Comparison of ENCODE assay signal across 35 cellular contexts in the genomic region with DNA sequence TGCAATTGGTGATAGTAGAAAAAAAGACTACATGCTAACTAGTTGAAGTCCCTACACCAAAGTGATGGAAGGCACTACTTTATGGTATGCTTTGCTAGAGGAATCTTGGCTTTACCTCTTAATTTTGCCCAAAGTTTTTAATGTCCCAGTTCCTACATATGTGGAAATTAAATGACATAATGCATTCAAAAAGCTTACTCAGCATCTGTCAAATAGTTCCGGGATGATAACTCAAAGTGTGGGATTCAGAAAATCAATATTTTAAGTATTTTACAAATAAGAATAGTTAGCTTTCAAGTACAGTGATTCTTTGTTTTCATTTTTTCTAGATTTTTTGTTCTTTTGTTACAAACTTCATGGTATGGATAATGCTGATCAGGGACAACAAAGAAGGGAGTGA.
"Had no signal": no experiment of that assay in that cellular context is flagged by ENCODE, and none has a peak within 500 bp of the region (broad histone marks: within the 10 kb centered on the region; RNA-seq: fewer than 3 reads in every experiment).

No MANE protein-coding gene starts in this region.

- DNase-seq: MG63, MM.1S, MV-4-11, NCI-H1048, NCI-H1092, NCI-H1092 treated with DMSO at 0.1 percent for 48 hours, NCI-H1105, NCI-H1105 treated with DMSO at 0.1 percent for 48 hours, NCI-H1417, NCI-H1417 treated with DMSO at 0.1 percent for 48 hours, NCI-H1436, NCI-H1436 treated with DMSO at 0.1 percent for 48 hours, NCI-H146, NCI-H1694, NCI-H1694 treated with DMSO at 0.1 percent for 48 hours, NCI-H187, NCI-H187 treated with DMSO at 0.1 percent for 48 hours, NCI-H1930, NCI-H2029, NCI-H2029 treated with DMSO at 0.1 percent for 48 hours, NCI-H2081, NCI-H2081 treated with DMSO at 0.1 percent for 48 hours, NCI-H2107, NCI-H2171, NCI-H2171 treated with DMSO at 0.1 percent for 48 hours, NCI-H2227 treated with DMSO at 0.1 percent for 48 hours, NCI-H226, NCI-H345, NCI-H446, NCI-H446 treated with DMSO at 0.1 percent for 48 hours, NCI-H510A, NCI-H510A treated with DMSO at 0.1 percent for 48 hours, NCI-H524, NCI-H524 treated with DMSO at 0.1 percent for 48 hours, NCI-H526 had no signal

- H3K27me3 ChIP-seq: MG63 had no signal

- H3K9me3 ChIP-seq: MG63 had no signal

- H3K4me3 ChIP-seq: MG63 had no signal

- H3K36me3 ChIP-seq: MG63 had no signal
